38 cellular contexts compared by ENCODE assay signal in genomic region chr3:88167173-88167572, GRCh38.
"Had no signal": no experiment of that assay in that cellular context is flagged by ENCODE, and none has a peak within 500 bp of the region (broad histone marks: within the 10 kb centered on the region; RNA-seq: fewer than 3 reads in every experiment).

No MANE protein-coding gene starts in this region.

- H3K9me3 Mint-ChIP-seq: activated naive CD4-positive, alpha-beta T cell treated with anti-CD3 and anti-CD28 coated beads for 36 hours; activated naive CD4-positive, alpha-beta T cell treated with anti-CD3 and anti-CD28 coated beads, Interleukin-2, amount 10 ng/mL, durations not matched to agents 7 days and 5 days; activated naive CD4-positive, alpha-beta T cell treated with anti-CD3 and anti-CD28 coated beads, Interleukin-2, amount 50 U/mL, for 24 hours; activated naive CD4-positive, alpha-beta T cell treated with anti-CD3 and anti-CD28 coated beads, Interleukin-2, amount 50 U/mL, for 72 hours; activated naive CD8-positive, alpha-beta T cell treated with anti-CD3 and anti-CD28 coated beads for 36 hours; activated naive CD8-positive, alpha-beta T cell treated with anti-CD3 and anti-CD28 coated beads, Interleukin-2, amount 10 ng/mL, durations not matched to agents 7 days and 5 days; activated naive CD8-positive, alpha-beta T cell treated with anti-CD3 and anti-CD28 coated beads, Interleukin-2, amount 50 U/mL, for 24 hours; activated T-cell treated with anti-CD3 and anti-CD28 coated beads, Interleukin-2, amount 50 U/mL, for 24 hours; activated T-cell treated with anti-CD3 and anti-CD28 coated beads, Interleukin-2, amount 50 U/mL, for 4 hours; activated T-cell treated with anti-CD3 and anti-CD28 coated beads, Interleukin-2, amount 50 U/mL, for 72 hours; activated T-helper 1 cell treated with anti-CD3 and anti-CD28 coated beads, Interleukin-12 subunit alpha, Interleukin-12 subunit beta, Interleukin-2, Interleukin-4 antibody, amounts not matched to agents 30 ng/mL and 10 ng/mL and 1 ng/mL, durations not matched to agents 14 hours and 24 hours and 36 hours; activated T-helper 17 cell treated with anti-CD3 and anti-CD28 coated beads, Interleukin-2, amount 50 U/mL, for 72 hours; activated T-helper 2 cell treated with anti-CD3 and anti-CD28 coated beads, Interferon-gamma antibody, Interleukin-2, Interleukin-4, amounts not matched to agents 10 μg/mL and 5 μg/mL and 100 μg/mL, durations not matched to agents 14 hours and 24 hours and 36 hours; central memory CD8-positive, alpha-beta T cell had no signal

- H3K27me3 ChIP-seq: adrenal gland, ascending aorta, body of pancreas, brain microvascular endothelial cell, breast epithelium, cardiac muscle cell had no signal

- H3K27ac ChIP-seq: adrenal gland, ascending aorta, body of pancreas, brain microvascular endothelial cell, breast epithelium, cardiac muscle cell had no signal

- H3K4me3 Mint-ChIP-seq: activated naive CD4-positive, alpha-beta T cell treated with anti-CD3 and anti-CD28 coated beads for 36 hours; activated naive CD4-positive, alpha-beta T cell treated with anti-CD3 and anti-CD28 coated beads, Interleukin-2, amount 10 ng/mL, durations not matched to agents 7 days and 5 days; activated naive CD4-positive, alpha-beta T cell treated with anti-CD3 and anti-CD28 coated beads, Interleukin-2, amount 50 U/mL, for 24 hours; activated naive CD8-positive, alpha-beta T cell; activated naive CD8-positive, alpha-beta T cell treated with anti-CD3 and anti-CD28 coated beads for 36 hours; activated naive CD8-positive, alpha-beta T cell treated with anti-CD3 and anti-CD28 coated beads, Interleukin-2, amount 10 ng/mL, durations not matched to agents 7 days and 5 days; activated naive CD8-positive, alpha-beta T cell treated with anti-CD3 and anti-CD28 coated beads, Interleukin-2, amount 50 U/mL, for 24 hours; activated T-cell treated with anti-CD3 and anti-CD28 coated beads, Interleukin-2, amount 50 U/mL, for 24 hours; activated T-cell treated with anti-CD3 and anti-CD28 coated beads, Interleukin-2, amount 50 U/mL, for 4 hours; activated T-cell treated with anti-CD3 and anti-CD28 coated beads, Interleukin-2, amount 50 U/mL, for 72 hours; activated T-helper 1 cell treated with anti-CD3 and anti-CD28 coated beads, Interleukin-12 subunit alpha, Interleukin-12 subunit beta, Interleukin-2, Interleukin-4 antibody, amounts not matched to agents 30 ng/mL and 10 ng/mL and 1 ng/mL, durations not matched to agents 14 hours and 24 hours and 36 hours; activated T-helper 17 cell treated with anti-CD3 and anti-CD28 coated beads, Interleukin-2, amount 50 U/mL, for 72 hours; brain; central memory CD8-positive, alpha-beta T cell had no signal

- H3K36me3 Mint-ChIP-seq: activated naive CD4-positive, alpha-beta T cell treated with anti-CD3 and anti-CD28 coated beads, Interleukin-2, amount 50 U/mL, for 72 hours had no signal

- DNase-seq: activated effector memory CD4-positive, alpha-beta T cell treated with anti-CD3 and anti-CD28 coated beads, Interleukin-2, amount 50 U/mL, for 16 hours; activated effector memory CD4-positive, alpha-beta T cell treated with Interleukin-2 at 50 U/mL for 16 hours; activated gamma-delta T cell; activated gamma-delta T cell treated with Interleukin-2 at 50 U/mL for 16 hours; activated naive CD4-positive, alpha-beta T cell; activated naive CD4-positive, alpha-beta T cell treated with anti-CD3 and anti-CD28 coated beads for 36 hours; activated naive CD4-positive, alpha-beta T cell treated with anti-CD3 and anti-CD28 coated beads, Interleukin-2, amount 10 ng/mL, durations not matched to agents 7 days and 5 days; activated naive CD4-positive, alpha-beta T cell treated with anti-CD3 and anti-CD28 coated beads, Interleukin-2, amount 50 U/mL, for 16 hours; activated naive CD4-positive, alpha-beta T cell treated with Interleukin-2 at 50 U/mL for 16 hours; activated naive CD8-positive, alpha-beta T cell treated with anti-CD3 and anti-CD28 coated beads for 36 hours; activated naive CD8-positive, alpha-beta T cell treated with anti-CD3 and anti-CD28 coated beads, Interleukin-2, amount 10 ng/mL, durations not matched to agents 7 days and 5 days; activated naive CD8-positive, alpha-beta T cell treated with anti-CD3 and anti-CD28 coated beads, Interleukin-2, amount 50 U/mL, for 24 hours; activated T-cell treated with anti-CD3 and anti-CD28 coated beads, Interleukin-2, amount 50 U/mL, for 1 hour; activated T-cell treated with anti-CD3 and anti-CD28 coated beads, Interleukin-2, amount 50 U/mL, for 24 hours; activated T-cell treated with anti-CD3 and anti-CD28 coated beads, Interleukin-2, amount 50 U/mL, for 4 hours; activated T-cell treated with anti-CD3 and anti-CD28 coated beads, Interleukin-2, amount 50 U/mL, for 48 hours; activated T-cell treated with anti-CD3 and anti-CD28 coated beads, Interleukin-2, amount 50 U/mL, for 72 hours; adrenal gland; amniotic stem cell; amygdala; anterior cingulate cortex; aorta; body of pancreas; brain microvascular endothelial cell; caudate nucleus; central memory CD4-positive, alpha-beta T cell; cerebellar nuclear complex had no signal

- H3K4me3 ChIP-seq: adrenal gland, ascending aorta, body of pancreas, breast epithelium, cardiac muscle cell had no signal

- H3K27ac Mint-ChIP-seq: activated naive CD4-positive, alpha-beta T cell treated with anti-CD3 and anti-CD28 coated beads for 36 hours; activated naive CD4-positive, alpha-beta T cell treated with anti-CD3 and anti-CD28 coated beads, Interleukin-2, amount 10 ng/mL, durations not matched to agents 7 days and 5 days; activated naive CD4-positive, alpha-beta T cell treated with anti-CD3 and anti-CD28 coated beads, Interleukin-2, amount 50 U/mL, for 24 hours; activated naive CD4-positive, alpha-beta T cell treated with anti-CD3 and anti-CD28 coated beads, Interleukin-2, amount 50 U/mL, for 72 hours; activated naive CD8-positive, alpha-beta T cell; activated naive CD8-positive, alpha-beta T cell treated with anti-CD3 and anti-CD28 coated beads for 36 hours; activated naive CD8-positive, alpha-beta T cell treated with anti-CD3 and anti-CD28 coated beads, Interleukin-2, amount 10 ng/mL, durations not matched to agents 7 days and 5 days; activated naive CD8-positive, alpha-beta T cell treated with anti-CD3 and anti-CD28 coated beads, Interleukin-2, amount 50 U/mL, for 24 hours; activated T-cell treated with anti-CD3 and anti-CD28 coated beads, Interleukin-2, amount 50 U/mL, for 24 hours; activated T-cell treated with anti-CD3 and anti-CD28 coated beads, Interleukin-2, amount 50 U/mL, for 72 hours; activated T-helper 1 cell treated with anti-CD3 and anti-CD28 coated beads, Interleukin-12 subunit alpha, Interleukin-12 subunit beta, Interleukin-2, Interleukin-4 antibody, amounts not matched to agents 30 ng/mL and 10 ng/mL and 1 ng/mL, durations not matched to agents 14 hours and 24 hours and 36 hours; activated T-helper 17 cell treated with anti-CD3 and anti-CD28 coated beads, Interleukin-2, amount 50 U/mL, for 72 hours; activated T-helper 2 cell treated with anti-CD3 and anti-CD28 coated beads, Interferon-gamma antibody, Interleukin-2, Interleukin-4, amounts not matched to agents 10 μg/mL and 5 μg/mL and 100 μg/mL, durations not matched to agents 14 hours and 24 hours and 36 hours; brain had no signal

- H3K9me3 ChIP-seq: adrenal gland, ascending aorta, body of pancreas, breast epithelium had no signal

- H3K36me3 ChIP-seq: adrenal gland, ascending aorta, brain microvascular endothelial cell, breast epithelium, cardiac muscle cell had no signal

- H3K4me1 ChIP-seq: adrenal gland, ascending aorta, body of pancreas, breast epithelium had no signal

- ATAC-seq: activated naive CD4-positive, alpha-beta T cell treated with anti-CD3 and anti-CD28 coated beads, Interleukin-2, amount 50 U/mL, for 72 hours; activated naive CD8-positive, alpha-beta T cell treated with anti-CD3 and anti-CD28 coated beads, Interleukin-2, amount 50 U/mL, for 24 hours; activated T-cell treated with anti-CD3 and anti-CD28 coated beads, Interleukin-2, amount 50 U/mL, for 4 hours; activated T-cell treated with anti-CD3 and anti-CD28 coated beads, Interleukin-2, amount 50 U/mL, for 72 hours; activated T-helper 17 cell treated with anti-CD3 and anti-CD28 coated beads, Interleukin-2, amount 50 U/mL, for 72 hours; body of pancreas had no signal

- H3K4me1 Mint-ChIP-seq: activated naive CD8-positive, alpha-beta T cell treated with anti-CD3 and anti-CD28 coated beads, Interleukin-2, amount 10 ng/mL, durations not matched to agents 7 days and 5 days; activated T-helper 17 cell treated with anti-CD3 and anti-CD28 coated beads, Interleukin-2, amount 50 U/mL, for 72 hours had no signal

- H3K27me3 Mint-ChIP-seq: activated naive CD4-positive, alpha-beta T cell treated with anti-CD3 and anti-CD28 coated beads, Interleukin-2, amount 10 ng/mL, durations not matched to agents 7 days and 5 days; activated naive CD4-positive, alpha-beta T cell treated with anti-CD3 and anti-CD28 coated beads, Interleukin-2, amount 50 U/mL, for 24 hours; activated naive CD8-positive, alpha-beta T cell; activated naive CD8-positive, alpha-beta T cell treated with anti-CD3 and anti-CD28 coated beads for 36 hours; activated naive CD8-positive, alpha-beta T cell treated with anti-CD3 and anti-CD28 coated beads, Interleukin-2, amount 10 ng/mL, durations not matched to agents 7 days and 5 days; activated naive CD8-positive, alpha-beta T cell treated with anti-CD3 and anti-CD28 coated beads, Interleukin-2, amount 50 U/mL, for 24 hours; activated T-cell treated with anti-CD3 and anti-CD28 coated beads, Interleukin-2, amount 50 U/mL, for 24 hours; activated T-helper 17 cell treated with anti-CD3 and anti-CD28 coated beads, Interleukin-2, amount 50 U/mL, for 72 hours; brain; central memory CD8-positive, alpha-beta T cell had no signal
